ENCODE assay signal across 19 cellular contexts in the genomic region with DNA sequence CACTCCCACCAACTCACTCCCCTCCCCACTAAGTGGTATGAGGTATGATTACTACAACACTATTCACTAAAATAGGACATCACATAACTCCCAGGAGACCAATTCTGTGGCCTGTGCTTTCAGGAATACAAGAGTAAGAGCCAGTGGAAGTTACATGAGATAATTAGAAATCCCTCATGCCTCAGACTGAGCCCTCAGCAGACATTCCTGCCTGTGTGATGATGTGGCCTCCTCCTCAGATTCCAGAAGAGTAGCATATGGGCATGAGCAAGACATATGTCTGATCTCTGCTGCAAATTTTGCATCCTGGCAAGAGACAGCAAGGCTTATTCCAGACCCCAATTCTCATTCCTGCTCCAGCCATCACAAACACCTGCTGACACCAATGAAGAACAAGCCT. TPM values are rescaled to one million over a fixed set of nuclear protein-coding genes. Genes with fewer than 3 reads are reported as not detected.
DNase-seq lines count a peak whose midpoint lies in the region; ATAC-seq and TF ChIP-seq lines count a peak whose summit lies in the region.
"Had no signal": no experiment of that assay in that cellular context is flagged by ENCODE, and none has a peak within 500 bp of the region (broad histone marks: within the 10 kb centered on the region; RNA-seq: fewer than 3 reads in every experiment).

No MANE protein-coding gene starts in this region.

- H3K36me3 Mint-ChIP-seq in Caco-2 (ENCODE audit: insufficient read depth, unreplicated experiment): peaks cover 27% of the 10 kb centered on the region
- H3K36me3 Mint-ChIP-seq in nephron (ENCODE audit: low read depth): peaks cover 5% of the 10 kb centered on the region
- H3K36me3 Mint-ChIP-seq: activated naive CD4-positive, alpha-beta T cell treated with anti-CD3 and anti-CD28 coated beads, Interleukin-2, amount 50 U/mL, for 24 hours; stimulated activated effector memory CD8-positive, alpha-beta T cell treated with anti-CD3 and anti-CD28 coated beads, Interleukin-12 subunit alpha, Interleukin-12 subunit beta, amount 100 ng/mL, for 72 hours had no signal

- CTCF ChIA-PET in Caco-2 (lab: Charles Lee): no interaction called here

- ATAC-seq in psoas muscle (no peak), GM18861 (IDR thresholded peaks at IDR 0.05; ENCODE audit: unreplicated experiment) (no peak)
- ATAC-seq: mucosa of descending colon; stimulated activated effector memory CD8-positive, alpha-beta T cell treated with anti-CD3 and anti-CD28 coated beads, Interleukin-12 subunit alpha, Interleukin-12 subunit beta, amount 100 ng/mL, for 72 hours had no signal

- TF ChIP-seq CTCF in Caco-2 (IDR thresholded peaks at IDR 0.05; ENCODE audit: insufficient read depth in 1 of 2, low read depth in 1 of 2, low read length in 1 of 2, severe bottlenecking in 1 of 2, unreplicated experiment in 1 of 2) (no peak), nephron (IDR thresholded peaks at IDR 0.05; ENCODE audit: unreplicated experiment in 3 of 3) (no peak), psoas muscle (IDR thresholded peaks at IDR 0.05) (no peak)

- H3K9me3 ChIP-seq in Caco-2 (peaks cover 4% of the 10 kb centered on the region; the same call in 1 of the 2 replicates), MG63 (no peaks in the 10 kb centered on the region), psoas muscle (no peaks in the 10 kb centered on the region)
- H3K9me3 ChIP-seq: esophagus squamous epithelium, mucosa of descending colon, SK-N-SH had no signal

- H3K4me3 ChIP-seq in Caco-2 (ENCODE audit: low read depth, low read length): no peak overlapping the region
- no peak overlapping the region for H3K4me3 ChIP-seq in MG63
- H3K4me3 ChIP-seq in psoas muscle: no peak overlapping the region
- H3K4me3 ChIP-seq: coronary artery, esophagus squamous epithelium, mucosa of descending colon had no signal

- DNase-seq in Caco-2 (no peak), MG63 (peak; percentile 30), dedifferentiated amniotic fluid mesenchymal stem cell (ENCODE audit: extremely low spot score) (peak; percentile 67), psoas muscle (no peak)
- no peak for DNase-seq in activated CD4-positive, alpha-beta T cell treated with anti-CD3 and anti-CD28 coated beads for 1 hour
- no peak for DNase-seq in stimulated activated naive CD4-positive, alpha-beta T cell treated with Interleukin-2 at 50 U/mL for 16 hours (lab: John Stamatoyannopoulos, UW)
- DNase-seq: activated CD4-positive, CD25-positive, alpha-beta regulatory T cell; esophagus squamous epithelium; GF-D8; mucosa of descending colon; NCI-H2081 treated with DMSO at 0.1 percent for 48 hours; retina; SK-N-SH; stimulated activated CD4-positive, alpha-beta T cell treated with anti-CD3 and anti-CD28 coated beads, Interleukin-4, amount 100 ng/mL, for 24 hours had no signal

- H3K4me1 ChIP-seq in Caco-2: peaks cover 49% of the 10 kb centered on the region
- H3K4me1 ChIP-seq in psoas muscle: no peaks in the 10 kb centered on the region
- H3K4me1 ChIP-seq: esophagus squamous epithelium had no signal

- BruUV-seq in Caco-2 (replicated peaks; lab: Mats Ljungman, UMichigan): no TSS peak

- H3K27ac Mint-ChIP-seq in Caco-2 (ENCODE audit: unreplicated experiment) (peak overlapping the region; percentile 96), nephron (peak overlapping the region in 2 of 3 experiments; percentile 4 to 37)
- H3K27ac Mint-ChIP-seq: activated naive CD4-positive, alpha-beta T cell treated with anti-CD3 and anti-CD28 coated beads, Interleukin-2, amount 50 U/mL, for 24 hours; stimulated activated effector memory CD8-positive, alpha-beta T cell treated with anti-CD3 and anti-CD28 coated beads, Interleukin-12 subunit alpha, Interleukin-12 subunit beta, amount 100 ng/mL, for 72 hours had no signal

- POLR2A ChIA-PET in Caco-2 (lab: Charles Lee): interaction anchor here (2.4 kb wide), 1 partner anchor 49 kb away, joined by 12 read pairs; no protein-coding TSS in a partner anchor

- intact Hi-C loops in Caco-2 (cut with micrococcal nuclease; ENCODE audit: unreplicated experiment): loop anchor here (5.0 kb wide), 1 partner anchor 390 kb away; no protein-coding TSS in a partner anchor
- intact Hi-C loops in psoas muscle (cut with DNase I): no loop called here

- H3K36me3 ChIP-seq in Caco-2 (ENCODE audit: control insufficient read depth, insufficient read depth, low read length): no peaks in the 10 kb centered on the region
- H3K36me3 ChIP-seq in MG63: no peaks in the 10 kb centered on the region
- no peaks in the 10 kb centered on the region for H3K36me3 ChIP-seq in psoas muscle (ENCODE audit: insufficient read depth in 1 of 2, low read depth in 1 of 2)
- H3K36me3 ChIP-seq: esophagus squamous epithelium had no signal

- H3K27me3 ChIP-seq in Caco-2 (replicated peaks; ENCODE audit: control insufficient read depth, insufficient read depth, low read length) (no peaks in the 10 kb centered on the region), MG63 (no peaks in the 10 kb centered on the region), psoas muscle (ENCODE audit: insufficient read depth in 3 of 3, low read length in 2 of 3) (no peaks in the 10 kb centered on the region)
- H3K27me3 ChIP-seq: esophagus squamous epithelium had no signal

- H3K4me3 Mint-ChIP-seq in Caco-2 (ENCODE audit: unreplicated experiment) (no peak overlapping the region), nephron (no peak overlapping the region)
- H3K4me3 Mint-ChIP-seq: activated naive CD4-positive, alpha-beta T cell treated with anti-CD3 and anti-CD28 coated beads, Interleukin-2, amount 50 U/mL, for 24 hours; stimulated activated effector memory CD8-positive, alpha-beta T cell treated with anti-CD3 and anti-CD28 coated beads, Interleukin-12 subunit alpha, Interleukin-12 subunit beta, amount 100 ng/mL, for 72 hours had no signal

- H3K9me3 Mint-ChIP-seq in Caco-2 (ENCODE audit: unreplicated experiment): peaks cover 15% of the 10 kb centered on the region
- peaks cover 16% of the 10 kb centered on the region for H3K9me3 Mint-ChIP-seq in nephron

- H3K27me3 Mint-ChIP-seq in Caco-2 (ENCODE audit: insufficient read depth, unreplicated experiment) (no peaks in the 10 kb centered on the region), nephron (ENCODE audit: low read depth) (peaks cover 4% of the 10 kb centered on the region)
- H3K27me3 Mint-ChIP-seq: activated naive CD4-positive, alpha-beta T cell treated with anti-CD3 and anti-CD28 coated beads, Interleukin-2, amount 50 U/mL, for 24 hours had no signal

- no peak overlapping the region for H3K27ac ChIP-seq in psoas muscle
- H3K27ac ChIP-seq: coronary artery, esophagus squamous epithelium had no signal

- H3K4me1 Mint-ChIP-seq in Caco-2 (ENCODE audit: low read depth, unreplicated experiment) (peaks cover 45% of the 10 kb centered on the region), nephron (peaks cover 36% of the 10 kb centered on the region)
- H3K4me1 Mint-ChIP-seq: activated naive CD4-positive, alpha-beta T cell treated with anti-CD3 and anti-CD28 coated beads, Interleukin-2, amount 50 U/mL, for 24 hours; stimulated activated effector memory CD8-positive, alpha-beta T cell treated with anti-CD3 and anti-CD28 coated beads, Interleukin-12 subunit alpha, Interleukin-12 subunit beta, amount 100 ng/mL, for 72 hours had no signal

RNA-seq across cellular contexts. Expression of a gene that starts 46.0 kb away (rescaled TPM):
- total RNA-seq in Caco-2 (2022) (108 and 113 TPM in 2 replicates), psoas muscle (1 to 10 TPM; 2.5 to 8.6 (median 5.3) TPM)
- 9.3 and 13.5 TPM in 2 replicates for total RNA-seq in MG63 (2014; rRNA removed; shearing (Covaris generic); ENCODE audit: low replicate concordance)
- polyA plus RNA-seq in psoas muscle: 1 to 10 TPM; 2.4 to 4.4 (median 3.0) TPM
- polyA plus RNA-seq: SK-N-SH had no signal

Comparison
In these comparisons a context has a peak if more than half of its experiments do, and no peak if none do; other contexts are left out.
1. DNase-seq: peak in MG63 (single experiment) and dedifferentiated amniotic fluid mesenchymal stem cell (single experiment); none in Caco-2 (0 of 2), activated CD4-positive, alpha-beta T cell treated with anti-CD3 and anti-CD28 coated beads for 1 hour (single experiment), stimulated activated naive CD4-positive, alpha-beta T cell treated with Interleukin-2 at 50 U/mL for 16 hours (single experiment) and psoas muscle (0 of 2).